13 cellular contexts compared by ENCODE assay signal in the genomic region with DNA sequence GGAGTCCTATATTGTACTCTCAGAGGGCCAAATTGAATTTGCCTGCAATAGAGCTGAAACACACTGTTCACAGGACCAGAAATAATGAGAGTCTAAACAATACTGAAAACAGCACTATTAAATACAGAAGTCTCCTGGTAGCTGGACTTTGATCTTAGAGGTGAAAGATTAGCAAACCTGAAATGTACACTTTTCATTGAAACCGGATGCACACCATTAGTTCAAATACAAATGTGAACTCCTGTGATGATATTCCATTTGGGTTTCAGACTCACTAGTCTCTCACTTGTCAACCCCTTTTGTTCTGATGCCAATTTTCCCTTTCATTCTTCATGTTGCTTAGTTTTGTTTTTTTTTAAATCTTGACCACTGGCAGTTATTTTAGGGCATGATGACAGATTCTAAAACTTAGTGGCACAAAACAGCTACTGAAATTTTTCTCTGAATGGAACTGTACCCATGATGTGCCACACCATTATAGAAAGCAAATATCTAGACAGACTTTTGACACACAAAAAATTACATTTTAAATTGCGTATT. TPM values are rescaled to one million over a fixed set of nuclear protein-coding genes. Genes with fewer than 3 reads are reported as not detected.
DNase-seq lines count a peak whose midpoint lies in the region; ATAC-seq and TF ChIP-seq lines count a peak whose summit lies in the region.
"Had no signal": no experiment of that assay in that cellular context is flagged by ENCODE, and none has a peak within 500 bp of the region (broad histone marks: within the 10 kb centered on the region; RNA-seq: fewer than 3 reads in every experiment).

No MANE protein-coding gene starts in this region.

- H3K27ac Mint-ChIP-seq in progenitor cell of endocrine pancreas: peak overlapping the region; percentile 24
- H3K27ac Mint-ChIP-seq in naive thymus-derived CD4-positive, alpha-beta T cell: no peak overlapping the region

- no peak for TF ChIP-seq CTCF in progenitor cell of endocrine pancreas (IDR thresholded peaks at IDR 0.05; ENCODE audit: unreplicated experiment)
- TF ChIP-seq CTCF in RWPE1 (conservative IDR thresholded peaks at IDR 0.05; ENCODE audit: low read depth): no peak

- no peak overlapping the region for H3K4me3 ChIP-seq in naive thymus-derived CD4-positive, alpha-beta T cell (ENCODE audit: low read length)
- H3K4me3 ChIP-seq: K562, thyroid gland had no signal

- DNase-seq in progenitor cell of endocrine pancreas (ENCODE audit: low spot score, unreplicated experiment) (no peak), RWPE1 (ENCODE audit: low spot score) (no peak), NCI-H345 (lab: John Stamatoyannopoulos, UW) (no peak), SIG-M5 (lab: John Stamatoyannopoulos, UW) (no peak)
- no peak for DNase-seq in naive thymus-derived CD4-positive, alpha-beta T cell
- DNase-seq: activated T-cell treated with anti-CD3 and anti-CD28 coated beads, Interleukin-2, amount 50 U/mL, for 4 hours; brain microvascular endothelial cell; thyroid gland had no signal

- H3K36me3 ChIP-seq in naive thymus-derived CD4-positive, alpha-beta T cell (ENCODE audit: control insufficient read depth in 2 of 3, insufficient read depth in 3 of 3, low read length in 3 of 3): no peaks in the 10 kb centered on the region
- H3K36me3 ChIP-seq: brain microvascular endothelial cell, thyroid gland had no signal

- peaks cover 24% of the 10 kb centered on the region for H3K4me1 Mint-ChIP-seq in progenitor cell of endocrine pancreas (ENCODE audit: low read depth)
- peaks cover 0 to 9% (median 6%) of the 10 kb centered on the region in 7 donors for H3K4me1 Mint-ChIP-seq in naive thymus-derived CD4-positive, alpha-beta T cell

- POLR2A ChIA-PET in RWPE1 (lab: Yijun Ruan, JAX; ENCODE audit: low non-redundant PET): no interaction called here
- POLR2A ChIA-PET in naive thymus-derived CD4-positive, alpha-beta T cell (lab: Charles Lee): no interaction called here

- H3K36me3 Mint-ChIP-seq in progenitor cell of endocrine pancreas (ENCODE audit: insufficient read depth): no peaks in the 10 kb centered on the region
- H3K36me3 Mint-ChIP-seq in naive thymus-derived CD4-positive, alpha-beta T cell: peaks cover 0 to 1% (median 0%) of the 10 kb centered on the region in 5 donors

- ATAC-seq in GM18873 (IDR thresholded peaks at IDR 0.05; ENCODE audit: low FRiP score, unreplicated experiment): peak; percentile 82
- ATAC-seq in GM21528 (IDR thresholded peaks at IDR 0.05; ENCODE audit: low FRiP score, unreplicated experiment): peak; percentile 85
- ATAC-seq in HG03103 (IDR thresholded peaks at IDR 0.05; ENCODE audit: low read depth, unreplicated experiment): peak; percentile 67
- no peak for ATAC-seq in naive thymus-derived CD4-positive, alpha-beta T cell
- ATAC-seq: activated T-cell treated with anti-CD3 and anti-CD28 coated beads, Interleukin-2, amount 50 U/mL, for 4 hours had no signal

- intact Hi-C loops in naive thymus-derived CD4-positive, alpha-beta T cell (cut with micrococcal nuclease): no loop called here

- H3K27ac ChIP-seq in RWPE1: no peak overlapping the region
- no peak overlapping the region for H3K27ac ChIP-seq in naive thymus-derived CD4-positive, alpha-beta T cell (ENCODE audit: low read depth, low read length)
- H3K27ac ChIP-seq: brain microvascular endothelial cell, epithelial cell of prostate, thyroid gland had no signal

- no peaks in the 10 kb centered on the region for H3K9me3 Mint-ChIP-seq in progenitor cell of endocrine pancreas (ENCODE audit: low read depth)
- no peaks in the 10 kb centered on the region for H3K9me3 Mint-ChIP-seq in naive thymus-derived CD4-positive, alpha-beta T cell
- H3K9me3 Mint-ChIP-seq: activated T-cell treated with anti-CD3 and anti-CD28 coated beads, Interleukin-2, amount 50 U/mL, for 4 hours had no signal

- H3K9me3 ChIP-seq in naive thymus-derived CD4-positive, alpha-beta T cell (ENCODE audit: control insufficient read depth in 2 of 3, low read length in 3 of 3): no peaks in the 10 kb centered on the region
- H3K9me3 ChIP-seq: thyroid gland had no signal

- H3K4me1 ChIP-seq in naive thymus-derived CD4-positive, alpha-beta T cell (ENCODE audit: control insufficient read depth in 2 of 2, insufficient read depth in 2 of 2, low read length in 2 of 2): no peaks in the 10 kb centered on the region
- H3K4me1 ChIP-seq: thyroid gland had no signal

- H3K4me3 Mint-ChIP-seq in progenitor cell of endocrine pancreas (ENCODE audit: low read depth): no peak overlapping the region
- no peak overlapping the region for H3K4me3 Mint-ChIP-seq in naive thymus-derived CD4-positive, alpha-beta T cell
- H3K4me3 Mint-ChIP-seq: activated T-cell treated with anti-CD3 and anti-CD28 coated beads, Interleukin-2, amount 50 U/mL, for 4 hours had no signal

- CTCF ChIA-PET in RWPE1 (lab: Yijun Ruan, JAX): no interaction called here
- CTCF ChIA-PET in naive thymus-derived CD4-positive, alpha-beta T cell (lab: Charles Lee): interaction anchor here (0.7 to 1.3 kb wide), 2 partner anchors 11 to 469 kb away, joined by 3 read pairs; no protein-coding TSS in a partner anchor

- H3K27me3 Mint-ChIP-seq in progenitor cell of endocrine pancreas: no peaks in the 10 kb centered on the region
- peaks cover 0 to 29% (median 0%) of the 10 kb centered on the region in 5 donors for H3K27me3 Mint-ChIP-seq in naive thymus-derived CD4-positive, alpha-beta T cell

- H3K27me3 ChIP-seq in naive thymus-derived CD4-positive, alpha-beta T cell (ENCODE audit: control insufficient read depth in 2 of 2, insufficient read depth in 2 of 2, low read length in 2 of 2): no peaks in the 10 kb centered on the region
- H3K27me3 ChIP-seq: brain microvascular endothelial cell, thyroid gland had no signal

RNA-seq across cellular contexts. Expression of a gene that starts 5.9 kb away (rescaled TPM):
- 1.3 and 1.7 TPM in 2 replicates for total RNA-seq in progenitor cell of endocrine pancreas
- 1 to 10 TPM; 1.6 to 2.3 (median 1.8) TPM for total RNA-seq in naive thymus-derived CD4-positive, alpha-beta T cell
- under 1 TPM; 0.08 to 0.58 TPM for polyA plus RNA-seq in naive thymus-derived CD4-positive, alpha-beta T cell
